ENCODE assay signal across 9 cellular contexts in genomic region chr4:82899339-82899738, GRCh38. TPM values are rescaled to one million over a fixed set of nuclear protein-coding genes. Genes with fewer than 3 reads are reported as not detected.
DNase-seq lines count a peak whose midpoint lies in the region; ATAC-seq and TF ChIP-seq lines count a peak whose summit lies in the region.
"Had no signal": no experiment of that assay in that cellular context is flagged by ENCODE, and none has a peak within 500 bp of the region (broad histone marks: within the 10 kb centered on the region; RNA-seq: fewer than 3 reads in every experiment).

No MANE protein-coding gene starts in this region.

- no TSS peak for BruUV-seq in Calu3 (replicated peaks; lab: Mats Ljungman, UMichigan)

- no peaks in the 10 kb centered on the region for H3F3A ChIP-seq in OCI-LY1 (ENCODE audit: insufficient read depth, low read length)

- POLR2A ChIA-PET in activated CD4-positive, alpha-beta T cell treated with anti-CD3 and anti-CD28 coated beads for 36 hours (lab: Charles Lee): interaction anchor here (0.6 to 2.1 kb wide), 8 partner anchors 8 to 527 kb away, joined by 3 to 14 read pairs (median 4); partner anchors contain the start of genes COPS4 and SEC31A

- H2AFZ ChIP-seq in OCI-LY1 (ENCODE audit: low read length): no peak overlapping the region
- H2AFZ ChIP-seq in fibroblast of lung (ENCODE audit: low read length): no peak overlapping the region

- intact Hi-C loops in Calu3 (cut with micrococcal nuclease; ENCODE audit: unreplicated experiment): loop anchor here (10.0 kb wide), 1 partner anchor 525 kb away; the partner anchor contains the start of gene HNRNPD
- intact Hi-C loops in activated CD4-positive, alpha-beta T cell treated with anti-CD3 and anti-CD28 coated beads for 36 hours (cut with DNase I, micrococcal nuclease): loop anchor here in 1 of 2 experiments (2.0 kb wide), 2 partner anchors 35 to 385 kb away; partner anchors contain the start of gene COQ2

- H3K27me3 Mint-ChIP-seq in Calu3 (ENCODE audit: unreplicated experiment): no peaks in the 10 kb centered on the region
- no peaks in the 10 kb centered on the region for H3K27me3 Mint-ChIP-seq in activated CD4-positive, alpha-beta T cell treated with anti-CD3 and anti-CD28 coated beads for 36 hours
- H3K27me3 Mint-ChIP-seq: stimulated activated naive CD8-positive, alpha-beta T cell treated with anti-CD3 and anti-CD28 coated beads, Interleukin-15, Interleukin-2, amounts not matched to agents 100 ng/mL and 50 ng/mL, for 24 hours had no signal

- H3K36me3 ChIP-seq in OCI-LY1 (ENCODE audit: insufficient read depth, low read length) (peaks cover 39% of the 10 kb centered on the region), fibroblast of lung (ENCODE audit: control insufficient read depth, insufficient read depth, low read length) (peaks cover 2% of the 10 kb centered on the region)

- no peak for TF ChIP-seq CTCF in OCI-LY1 (IDR thresholded peaks at IDR 0.05; ENCODE audit: low read length)
- TF ChIP-seq CTCF in fibroblast of lung (conservative IDR thresholded peaks at IDR 0.05 in 1 of 2, IDR thresholded peaks at IDR 0.05 in 1 of 2; ENCODE audit: low read depth in 1 of 2, low read length in 2 of 2): no peak
- no peak for TF ChIP-seq CTCF in retinal pigment epithelial cell (conservative IDR thresholded peaks at IDR 0.05; ENCODE audit: low read depth, low read length)
- TF ChIP-seq CTCF in Calu3 (IDR thresholded peaks at IDR 0.05; ENCODE audit: unreplicated experiment): no peak

- peak overlapping the region; percentile 87 for H3K4me3 ChIP-seq in OCI-LY1 (ENCODE audit: low read depth, low read length, poor library complexity, severe bottlenecking)
- peak overlapping the region; percentile 52 to 98 (median 66) for H3K4me3 ChIP-seq in fibroblast of lung (replicated peaks in 1 of 4; ENCODE audit: control extremely low read depth in 1 of 4, insufficient read depth in 1 of 4, low read depth in 3 of 4, low read length in 4 of 4)
- peak overlapping the region; percentile 96 for H3K4me3 ChIP-seq in retinal pigment epithelial cell (ENCODE audit: low read length)

- H3K4me3 Mint-ChIP-seq in Calu3 (ENCODE audit: low read depth, unreplicated experiment): no peak overlapping the region
- no peak overlapping the region for H3K4me3 Mint-ChIP-seq in activated CD4-positive, alpha-beta T cell treated with anti-CD3 and anti-CD28 coated beads for 36 hours
- H3K4me3 Mint-ChIP-seq: stimulated activated naive CD8-positive, alpha-beta T cell treated with anti-CD3 and anti-CD28 coated beads, Interleukin-15, Interleukin-2, amounts not matched to agents 100 ng/mL and 50 ng/mL, for 24 hours had no signal

- DNase-seq in ELR (ENCODE audit: low read depth): peak; percentile 31
- no peak for DNase-seq in fibroblast of lung (ENCODE audit: low read depth in 2 of 2)
- DNase-seq in retinal pigment epithelial cell (ENCODE audit: low read depth): no peak
- DNase-seq in Calu3: no peak
- DNase-seq in activated CD4-positive, alpha-beta T cell treated with anti-CD3 and anti-CD28 coated beads for 36 hours: no peak
- DNase-seq in SW480 (ENCODE audit: low spot score): no peak

- H3K27ac Mint-ChIP-seq in Calu3 (ENCODE audit: unreplicated experiment): no peak overlapping the region
- no peak overlapping the region for H3K27ac Mint-ChIP-seq in activated CD4-positive, alpha-beta T cell treated with anti-CD3 and anti-CD28 coated beads for 36 hours
- H3K27ac Mint-ChIP-seq: stimulated activated naive CD8-positive, alpha-beta T cell treated with anti-CD3 and anti-CD28 coated beads, Interleukin-15, Interleukin-2, amounts not matched to agents 100 ng/mL and 50 ng/mL, for 24 hours had no signal

- peaks cover 16% of the 10 kb centered on the region for H3K36me3 Mint-ChIP-seq in Calu3 (ENCODE audit: insufficient read depth, unreplicated experiment)
- H3K36me3 Mint-ChIP-seq in activated CD4-positive, alpha-beta T cell treated with anti-CD3 and anti-CD28 coated beads for 36 hours (ENCODE audit: low read depth): peaks cover 20% of the 10 kb centered on the region

- H4K20me1 ChIP-seq in OCI-LY1 (ENCODE audit: insufficient read depth, low read length) (no peaks in the 10 kb centered on the region), fibroblast of lung (ENCODE audit: control insufficient read depth, extremely low read depth, insufficient read depth, low read length) (no peaks in the 10 kb centered on the region)

- H3K9ac ChIP-seq in OCI-LY1 (ENCODE audit: low read length) (peak overlapping the region; percentile 97), fibroblast of lung (ENCODE audit: insufficient read depth, low read length) (peak overlapping the region; percentile 65)

- H3K27ac ChIP-seq in OCI-LY1 (ENCODE audit: low read depth, low read length, poor library complexity, severe bottlenecking): peak overlapping the region; percentile 92
- H3K27ac ChIP-seq in fibroblast of lung (ENCODE audit: insufficient read depth, low read length): peak overlapping the region; percentile 99

- H3K27me3 ChIP-seq in OCI-LY1 (ENCODE audit: insufficient read depth, low read length) (no peaks in the 10 kb centered on the region), fibroblast of lung (ENCODE audit: control insufficient read depth, insufficient read depth, low read length) (no peaks in the 10 kb centered on the region)

- no peaks in the 10 kb centered on the region for H3K4me1 Mint-ChIP-seq in Calu3 (ENCODE audit: low read depth, unreplicated experiment)
- H3K4me1 Mint-ChIP-seq in activated CD4-positive, alpha-beta T cell treated with anti-CD3 and anti-CD28 coated beads for 36 hours: peaks cover 33% of the 10 kb centered on the region

- no peaks in the 10 kb centered on the region for H3K9me3 ChIP-seq in OCI-LY1 (ENCODE audit: low read length)
- H3K9me3 ChIP-seq in fibroblast of lung (ENCODE audit: control insufficient read depth, insufficient read depth, low read depth, low read length): no peaks in the 10 kb centered on the region

- peaks cover 44% of the 10 kb centered on the region for H3K4me1 ChIP-seq in OCI-LY1 (ENCODE audit: insufficient read depth, low read length, severe bottlenecking)
- H3K4me1 ChIP-seq in fibroblast of lung (ENCODE audit: control insufficient read depth, extremely low read depth, insufficient read depth, low read length): peaks cover 2% of the 10 kb centered on the region

- no peak for ATAC-seq in activated CD4-positive, alpha-beta T cell treated with anti-CD3 and anti-CD28 coated beads for 36 hours
- no peak for ATAC-seq in GM18519 (IDR thresholded peaks at IDR 0.05; ENCODE audit: low FRiP score, unreplicated experiment)

- H3K79me2 ChIP-seq in OCI-LY1 (ENCODE audit: insufficient read depth, low read length) (peaks cover 46% of the 10 kb centered on the region), fibroblast of lung (ENCODE audit: control insufficient read depth, insufficient read depth, low read length) (peaks cover 52% of the 10 kb centered on the region)

- no peaks in the 10 kb centered on the region for H3K9me3 Mint-ChIP-seq in Calu3 (ENCODE audit: low read depth, unreplicated experiment)
- H3K9me3 Mint-ChIP-seq in activated CD4-positive, alpha-beta T cell treated with anti-CD3 and anti-CD28 coated beads for 36 hours (ENCODE audit: low read depth): no peaks in the 10 kb centered on the region
- H3K9me3 Mint-ChIP-seq: stimulated activated naive CD8-positive, alpha-beta T cell treated with anti-CD3 and anti-CD28 coated beads, Interleukin-15, Interleukin-2, amounts not matched to agents 100 ng/mL and 50 ng/mL, for 24 hours had no signal

- H3K4me2 ChIP-seq in OCI-LY1 (ENCODE audit: low read length): peak overlapping the region; percentile 96
- H3K4me2 ChIP-seq in fibroblast of lung (ENCODE audit: extremely low read depth, insufficient read depth, low read length): peak overlapping the region; percentile 88

- no peaks in the 10 kb centered on the region for H3K9me2 ChIP-seq in OCI-LY1 (ENCODE audit: low read depth, low read length)

- CTCF ChIA-PET in Calu3 (lab: Charles Lee): interaction anchor here (1.0 to 1.7 kb wide), 2 partner anchors 10 to 361 kb away, joined by 3 to 7 read pairs; no protein-coding TSS in a partner anchor
- CTCF ChIA-PET in activated CD4-positive, alpha-beta T cell treated with anti-CD3 and anti-CD28 coated beads for 36 hours (lab: Charles Lee): interaction anchor here (0.7 to 2.2 kb wide), 11 partner anchors 7 to 381 kb away, joined by 3 to 11 read pairs (median 5); no protein-coding TSS in a partner anchor

RNA-seq across cellular contexts. Expression of gene THAP9, which starts 1.2 kb away (rescaled TPM):
- total RNA-seq in fibroblast of lung (5.6 and 6.2 TPM in 2 replicates), Calu3 (2022) (4.7 and 7.2 TPM in 2 replicates)
- 1.7 and 2.4 TPM in 2 replicates for polyA plus RNA-seq in fibroblast of lung
- 0.82 and 1.0 TPM in 2 replicates for polyA plus RNA-seq in fibroblast of lung (2012)
- polyA minus RNA-seq in fibroblast of lung (ENCODE audit: low replicate concordance): 0.98 TPM in 1 of 2 replicates, not detected in the other
- total RNA-seq in activated CD4-positive, alpha-beta T cell treated with anti-CD3 and anti-CD28 coated beads for 36 hours: 1 to 10 TPM; 1.7 to 2.6 TPM

RNA-seq across cellular contexts. Expression of gene SEC31A, which starts 8.4 kb away (rescaled TPM):
- 297 and 342 TPM in 2 replicates for total RNA-seq in fibroblast of lung
- 421 and 472 TPM in 2 replicates for polyA plus RNA-seq in fibroblast of lung
- 226 and 287 TPM in 2 replicates for polyA plus RNA-seq in fibroblast of lung (2012)
- polyA minus RNA-seq in fibroblast of lung (ENCODE audit: low replicate concordance): 148 and 211 TPM in 2 replicates
- total RNA-seq in Calu3 (2022): 106 and 108 TPM in 2 replicates
- total RNA-seq in activated CD4-positive, alpha-beta T cell treated with anti-CD3 and anti-CD28 coated beads for 36 hours: 100 to 1,000 TPM in 1 of 2 experiments, 10 to 100 TPM in 1; 80.3 to 124 TPM
